ENCODE assay signal across 19 cellular contexts in the genomic region with DNA sequence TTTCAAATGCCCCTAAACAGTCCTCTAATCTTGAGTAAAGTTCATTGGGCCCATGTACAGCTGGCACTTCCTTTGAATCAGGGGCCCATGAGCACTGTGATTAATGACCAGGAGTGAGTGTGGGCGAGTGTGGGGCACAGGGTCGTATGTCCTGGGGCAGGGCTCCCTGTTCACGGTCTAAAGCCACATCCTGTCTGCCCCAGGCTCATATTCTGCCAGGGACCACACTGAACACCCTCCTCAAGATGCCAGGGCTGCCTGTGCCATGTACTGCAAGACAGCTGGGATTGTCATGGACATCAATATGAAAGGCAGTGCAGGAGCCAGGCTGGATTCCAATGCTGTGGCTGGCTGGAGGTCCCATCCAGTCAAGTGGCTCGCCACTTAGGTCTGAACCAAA.
"Had no signal": no experiment of that assay in that cellular context is flagged by ENCODE, and none has a peak within 500 bp of the region (broad histone marks: within the 10 kb centered on the region; RNA-seq: fewer than 3 reads in every experiment).

No MANE protein-coding gene starts in this region.

- H3K4me1 Mint-ChIP-seq: stimulated activated effector memory CD8-positive, alpha-beta T cell treated with anti-CD3 and anti-CD28 coated beads, Interleukin-12 subunit alpha, Interleukin-12 subunit beta, amount 100 ng/mL, for 72 hours had no signal

- H3K27ac Mint-ChIP-seq: effector memory CD8-positive, alpha-beta T cell; natural killer cell treated with Interleukin-12 subunit alpha and Interleukin-12 subunit beta and Interleukin-15 and Interleukin-18, amount 100 ng/mL, for 72 hours; neural progenitor cell; stimulated activated effector memory CD8-positive, alpha-beta T cell treated with anti-CD3 and anti-CD28 coated beads, Interleukin-12 subunit alpha, Interleukin-12 subunit beta, amount 100 ng/mL, for 72 hours had no signal

- H3K4me3 Mint-ChIP-seq: effector memory CD8-positive, alpha-beta T cell; natural killer cell treated with Interleukin-12 subunit alpha and Interleukin-12 subunit beta and Interleukin-15 and Interleukin-18, amount 100 ng/mL, for 72 hours; neural progenitor cell; stimulated activated effector memory CD8-positive, alpha-beta T cell treated with anti-CD3 and anti-CD28 coated beads, Interleukin-12 subunit alpha, Interleukin-12 subunit beta, amount 100 ng/mL, for 72 hours had no signal

- H3K9me3 ChIP-seq: esophagus squamous epithelium, ovary, suprapubic skin, thyroid gland, upper lobe of left lung, uterus had no signal

- H3K9ac ChIP-seq: neural progenitor cell had no signal

- H3K4me2 ChIP-seq: neural progenitor cell, smooth muscle cell had no signal

- H2AFZ ChIP-seq: neural progenitor cell had no signal

- DNase-seq: effector memory CD8-positive, alpha-beta T cell; esophagus squamous epithelium; head of caudate nucleus; hippocampal formation; mammary epithelial cell; nucleus accumbens; ovary; right cardiac atrium; stimulated activated CD4-positive, alpha-beta T cell treated with anti-CD3 and anti-CD28 coated beads, Interleukin-4, amount 100 ng/mL, for 1 hour; stimulated activated CD8-positive, alpha-beta memory T cell treated with anti-CD3 and anti-CD28 coated beads, Interleukin-4, amount 100 ng/mL, for 48 hours; stimulated activated naive CD8-positive, alpha-beta T cell treated with anti-CD3 and anti-CD28 coated beads, Interleukin-15, Interleukin-2, amounts not matched to agents 100 U/mL and 50 U/mL, for 24 hours; thyroid gland; upper lobe of left lung; uterus had no signal

- H3K27me3 ChIP-seq: neural progenitor cell, ovary, thyroid gland, upper lobe of left lung, uterus had no signal

- H3K36me3 Mint-ChIP-seq: natural killer cell treated with Interleukin-12 subunit alpha and Interleukin-12 subunit beta and Interleukin-15 and Interleukin-18, amount 100 ng/mL, for 72 hours; stimulated activated effector memory CD8-positive, alpha-beta T cell treated with anti-CD3 and anti-CD28 coated beads, Interleukin-12 subunit alpha, Interleukin-12 subunit beta, amount 100 ng/mL, for 72 hours had no signal

- H3K27ac ChIP-seq: esophagus squamous epithelium, neural progenitor cell, ovary, suprapubic skin, thyroid gland, upper lobe of left lung, uterus had no signal

- ATAC-seq: effector memory CD8-positive, alpha-beta T cell; natural killer cell treated with Interleukin-12 subunit alpha and Interleukin-12 subunit beta and Interleukin-15 and Interleukin-18, amount 100 ng/mL, for 72 hours; right cardiac atrium; stimulated activated effector memory CD8-positive, alpha-beta T cell treated with anti-CD3 and anti-CD28 coated beads, Interleukin-12 subunit alpha, Interleukin-12 subunit beta, amount 100 ng/mL, for 72 hours; stimulated activated naive CD8-positive, alpha-beta T cell treated with anti-CD3 and anti-CD28 coated beads, Interleukin-15, Interleukin-2, amounts not matched to agents 100 U/mL and 50 U/mL, for 24 hours had no signal

- H3K9me3 Mint-ChIP-seq: effector memory CD8-positive, alpha-beta T cell; natural killer cell treated with Interleukin-12 subunit alpha and Interleukin-12 subunit beta and Interleukin-15 and Interleukin-18, amount 100 ng/mL, for 72 hours; stimulated activated effector memory CD8-positive, alpha-beta T cell treated with anti-CD3 and anti-CD28 coated beads, Interleukin-12 subunit alpha, Interleukin-12 subunit beta, amount 100 ng/mL, for 72 hours had no signal

- H3K4me1 ChIP-seq: esophagus squamous epithelium, neural progenitor cell, suprapubic skin, thyroid gland, upper lobe of left lung, uterus had no signal

- H3K36me3 ChIP-seq: esophagus squamous epithelium, neural progenitor cell, ovary, suprapubic skin, thyroid gland, upper lobe of left lung, uterus had no signal

- H3K4me3 ChIP-seq: esophagus squamous epithelium, neural progenitor cell, ovary, smooth muscle cell, suprapubic skin, thyroid gland, upper lobe of left lung, uterus had no signal
